In the genomic region with DNA sequence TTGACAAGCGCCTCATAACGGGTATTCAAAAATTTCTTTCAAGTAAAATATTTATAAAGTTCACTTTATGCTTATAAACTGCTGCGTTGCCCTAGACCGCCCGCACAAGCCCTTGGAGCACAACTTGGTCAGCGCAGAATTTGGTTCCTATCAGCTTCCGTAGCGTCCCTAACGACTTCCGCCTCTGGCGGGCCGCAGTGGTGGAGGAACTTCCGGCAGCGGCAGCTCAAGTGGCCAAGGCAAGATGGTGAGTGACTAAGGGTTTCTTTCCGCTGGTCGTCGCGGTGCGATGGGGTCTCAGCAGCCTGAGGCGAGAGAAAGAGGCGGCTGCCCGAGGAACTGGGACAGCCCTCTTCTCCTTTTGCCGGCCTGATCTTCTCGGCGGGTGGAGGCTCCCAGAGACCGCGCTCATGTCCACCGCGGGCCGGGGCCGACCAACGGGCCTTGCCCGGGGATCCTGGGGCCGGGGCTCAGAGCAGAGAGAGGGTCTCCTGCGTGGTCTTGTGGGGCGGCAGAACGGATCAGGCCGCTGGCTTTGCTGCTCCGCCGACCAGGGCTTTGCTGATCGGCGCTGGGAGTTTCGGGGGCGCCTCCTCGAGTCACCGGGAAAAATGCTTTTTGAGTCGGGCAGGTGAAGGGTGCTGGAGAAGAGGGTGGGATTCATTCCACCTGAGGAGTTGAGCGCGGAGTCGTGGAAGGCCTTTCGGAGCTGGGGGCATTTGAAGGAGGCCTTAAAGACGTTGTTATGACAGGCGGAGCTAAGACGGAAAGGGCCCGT, we compare ENCODE assay signal across 8 cellular contexts. TPM values are rescaled to one million over a fixed set of nuclear protein-coding genes. Genes with fewer than 3 reads are reported as not detected.
DNase-seq lines count a peak whose midpoint lies in the region; TF ChIP-seq lines count a peak whose summit lies in the region.

A gene (plus strand): TSS at position 200 of the 778 bp plus-strand sequence. CDS start 45 bp downstream, at position 245.

- DNase-seq in CMK (ENCODE audit: low read depth) (peak; percentile 83), GM20000 (ENCODE audit: low spot score) (peak; percentile 88), HT-29 (ENCODE audit: low spot score) (peak; percentile 80), NOMO-1 (lab: John Stamatoyannopoulos, UW; ENCODE audit: unreplicated experiment in 2 of 2) (peak; percentile 91 to 95), mesenchymal stem cell (peak; percentile 96)
- DNase-seq in stimulated activated CD8-positive, alpha-beta memory T cell treated with anti-CD3 and anti-CD28 coated beads, Interleukin-12 subunit alpha, Interleukin-12 subunit beta, amount 100 ng/mL, for 4 hours (ENCODE audit: low read depth) = peak; percentile 82

- H3K18ac ChIP-seq in mesenchymal stem cell (ENCODE audit: low read depth in 1 of 2, low read length in 2 of 2) = peak within 1 kb of the TSS; percentile 25 to 92

- H2BK5ac ChIP-seq in mesenchymal stem cell (ENCODE audit: low read depth, low read length, poor library complexity, severe bottlenecking) = no peak within 1 kb of the TSS

- H3K4me2 ChIP-seq in mesenchymal stem cell (ENCODE audit: low read length, poor library complexity, severe bottlenecking) = peak within 1 kb of the TSS; percentile 37

- H3K23ac ChIP-seq in mesenchymal stem cell (ENCODE audit: low read length in 2 of 2) = no peak within 1 kb of the TSS

- H3K36me3 ChIP-seq in endocrine pancreas (ENCODE audit: control insufficient read depth, insufficient read depth, low read length) (no peaks in the 10 kb centered on the region), mesenchymal stem cell (ENCODE audit: control insufficient read depth in 1 of 2, insufficient read depth in 2 of 2, low read depth in 1 of 2, low read length in 2 of 2) (peaks cover 7 to 31% of the 10 kb centered on the region in 2 experiments)

- H2BK15ac ChIP-seq in mesenchymal stem cell (ENCODE audit: low read depth, poor library complexity, severe bottlenecking) = peak within 1 kb of the TSS; percentile 26

- H4K91ac ChIP-seq in mesenchymal stem cell (ENCODE audit: low read length) = peak within 1 kb of the TSS; percentile 73

- H2BK120ac ChIP-seq in mesenchymal stem cell (ENCODE audit: low read depth, low read length) = peak within 1 kb of the TSS; percentile 84

- peaks cover 5% of the 10 kb centered on the region for H3K79me1 ChIP-seq in mesenchymal stem cell (replicated peaks; ENCODE audit: low read length, poor library complexity, severe bottlenecking)

- peak within 1 kb of the TSS; percentile 81 for H2AFZ ChIP-seq in mesenchymal stem cell (ENCODE audit: low read depth, low read length)

- H3K27ac ChIP-seq in mesenchymal stem cell (ENCODE audit: low read length, poor library complexity, severe bottlenecking) = peak within 1 kb of the TSS; percentile 28

- POLR2A ChIA-PET in activated CD8-positive, alpha-beta memory T cell treated with anti-CD3 and anti-CD28 coated beads for 36 hours (lab: Charles Lee) = interaction anchor here (0.9 to 1.1 kb wide), 2 partner anchors 127 to 141 kb away, joined by 3 read pairs; a partner anchor contains a TSS

- H3K4me3 ChIP-seq in endocrine pancreas (ENCODE audit: control insufficient read depth, insufficient read depth, low read length) = peak within 1 kb of the TSS; percentile 90
- peak within 1 kb of the TSS; percentile 88 to 97 for H3K4me3 ChIP-seq in mesenchymal stem cell (ENCODE audit: insufficient read depth in 1 of 2, low read depth in 1 of 2, low read length in 2 of 2)

- peak within 1 kb of the TSS; percentile 80 to 95 for H3K4ac ChIP-seq in mesenchymal stem cell (ENCODE audit: low read depth in 1 of 2, low read length in 2 of 2)

- WGBS in mesenchymal stem cell = under 1% methylated on average over 48 of the region's 55 CpGs

- CTCF ChIA-PET in activated CD8-positive, alpha-beta memory T cell treated with anti-CD3 and anti-CD28 coated beads for 36 hours (lab: Charles Lee) = interaction anchor here (0.9 to 1.4 kb wide), 3 partner anchors 33 to 318 kb away, joined by 3 read pairs; no protein-coding TSS in a partner anchor

- H3K14ac ChIP-seq in mesenchymal stem cell (ENCODE audit: low read length in 2 of 2) = peak within 1 kb of the TSS; percentile 21 to 91

- peak within 1 kb of the TSS; percentile 92 for H4K8ac ChIP-seq in mesenchymal stem cell (ENCODE audit: low read length)

- peak within 1 kb of the TSS; percentile 93 for H3K9ac ChIP-seq in endocrine pancreas (ENCODE audit: control insufficient read depth, insufficient read depth, low read length)
- H3K9ac ChIP-seq in mesenchymal stem cell (ENCODE audit: low read length) = peak within 1 kb of the TSS; percentile 99

- H2AK5ac ChIP-seq in mesenchymal stem cell (ENCODE audit: low read length, severe bottlenecking) = no peak within 1 kb of the TSS

- H3K9me3 ChIP-seq in endocrine pancreas (ENCODE audit: control insufficient read depth, low read length) (no peaks in the 10 kb centered on the region), mesenchymal stem cell (ENCODE audit: control insufficient read depth, low read length) (no peaks in the 10 kb centered on the region)

- H3K27me3 ChIP-seq in endocrine pancreas (ENCODE audit: control insufficient read depth, insufficient read depth, low read length) = no peaks in the 10 kb centered on the region
- no peaks in the 10 kb centered on the region for H3K27me3 ChIP-seq in mesenchymal stem cell (ENCODE audit: control insufficient read depth in 1 of 2, insufficient read depth in 1 of 2, low read length in 2 of 2)

- H3K4me1 ChIP-seq in endocrine pancreas (ENCODE audit: control insufficient read depth, insufficient read depth, low read length) (peaks cover 4% of the 10 kb centered on the region), mesenchymal stem cell (ENCODE audit: control insufficient read depth, insufficient read depth, low read depth, low read length) (peaks cover 2% of the 10 kb centered on the region)

- H2BK12ac ChIP-seq in mesenchymal stem cell (ENCODE audit: low read length in 2 of 2) = no peak within 1 kb of the TSS

- no peak for TF ChIP-seq CTCF in GM20000 (IDR thresholded peaks at IDR 0.05; ENCODE audit: extremely low read depth, missing control alignments)

RNA-seq across cellular contexts. Expression of the gene that starts here (rescaled TPM):
- 44.2 and 46.0 TPM in 2 replicates for total RNA-seq in HT-29 (2014; rRNA removed; shearing (Covaris generic))
- 100 to 1,000 TPM; 126 to 152 TPM for total RNA-seq in activated CD8-positive, alpha-beta memory T cell treated with anti-CD3 and anti-CD28 coated beads for 36 hours
- 135 TPM for polyA plus RNA-seq in mesenchymal stem cell (2013, experiment 1 of 2)
- 146 TPM for polyA plus RNA-seq in mesenchymal stem cell (2013, experiment 2 of 2)

Comparison
In these comparisons a context has a peak if more than half of its experiments do, and no peak if none do; other contexts are left out.
1. Peak in every context shown above with its lines: DNase-seq, H3K4me3 ChIP-seq and H3K27ac ChIP-seq.